In genomic region chr9:13487936-13488335, GRCh38 we compare ENCODE assay signal across 29 cellular contexts.
DNase-seq lines count a peak whose midpoint lies in the region; TF ChIP-seq lines count a peak whose summit lies in the region.
"Had no signal": no experiment of that assay in that cellular context is flagged by ENCODE, and none has a peak within 500 bp of the region (broad histone marks: within the 10 kb centered on the region; RNA-seq: fewer than 3 reads in every experiment).

No MANE protein-coding gene starts in this region.

- no TSS peak for BruUV-seq in mammary epithelial cell (replicated peaks; lab: Mats Ljungman, UMichigan)

- H3K27me3 Mint-ChIP-seq in mesothelial cell of epicardium (ENCODE audit: low read depth): no peaks in the 10 kb centered on the region
- H3K27me3 Mint-ChIP-seq: CD4-positive, alpha-beta memory T cell had no signal

- no peak overlapping the region for H3K27ac ChIP-seq in Karpas-422 (ENCODE audit: low read length)
- H3K27ac ChIP-seq in mammary epithelial cell (ENCODE audit: insufficient read depth, low read depth, low read length): no peak overlapping the region
- H3K27ac ChIP-seq: A549; BLaER1 treated with 17β-estradiol and CSF1 and Interleukin-3, amounts not matched to agents 10 nM and 100 nM; SJSA1 had no signal

- intact Hi-C loops in mammary epithelial cell (cut with micrococcal nuclease): loop anchor here (5.0 kb wide), 1 partner anchor 39 kb away; no protein-coding TSS in a partner anchor

- no peak overlapping the region for H3K4me3 Mint-ChIP-seq in mesothelial cell of epicardium
- H3K4me3 Mint-ChIP-seq: CD4-positive, alpha-beta memory T cell had no signal

- H3K4me1 ChIP-seq in Karpas-422 (ENCODE audit: low read length) (peaks cover 13% of the 10 kb centered on the region), mammary epithelial cell (ENCODE audit: insufficient read depth, low read length) (peaks cover 26% of the 10 kb centered on the region)
- H3K4me1 ChIP-seq: A549; BLaER1 treated with 17β-estradiol and CSF1 and Interleukin-3, amounts not matched to agents 10 nM and 100 nM; SJSA1 had no signal

- no peak overlapping the region for H3K4me3 ChIP-seq in Karpas-422 (ENCODE audit: low read length)
- no peak overlapping the region for H3K4me3 ChIP-seq in mammary epithelial cell (replicated peaks in 1 of 3; ENCODE audit: insufficient read depth in 1 of 3, low read depth in 2 of 3, low read length in 3 of 3)
- H3K4me3 ChIP-seq: A549; BLaER1 treated with 17β-estradiol and CSF1 and Interleukin-3, amounts not matched to agents 10 nM and 100 nM; GM12878; SJSA1 had no signal

- H2AFZ ChIP-seq in Karpas-422 (ENCODE audit: low read length): 0 out of 2 replicates have a peak overlapping the region, but pooled peaks have one; percentile 37
- peak overlapping the region; percentile 46 for H2AFZ ChIP-seq in mammary epithelial cell (ENCODE audit: low read depth, low read length)

- no peaks in the 10 kb centered on the region for H3K36me3 ChIP-seq in Karpas-422 (ENCODE audit: insufficient read depth, low read length)
- no peaks in the 10 kb centered on the region for H3K36me3 ChIP-seq in mammary epithelial cell (ENCODE audit: insufficient read depth, low read length)
- H3K36me3 ChIP-seq: BLaER1 treated with 17β-estradiol and CSF1 and Interleukin-3, amounts not matched to agents 10 nM and 100 nM; SJSA1 had no signal

- H3K4me1 Mint-ChIP-seq in mesothelial cell of epicardium: peaks cover 41% of the 10 kb centered on the region
- H3K4me1 Mint-ChIP-seq: CD4-positive, alpha-beta memory T cell had no signal

- H3K9me2 ChIP-seq in Karpas-422 (replicated peaks; ENCODE audit: insufficient read depth, low read length): no peaks in the 10 kb centered on the region

- H4K20me1 ChIP-seq in Karpas-422 (ENCODE audit: insufficient read depth, low read depth, low read length) (no peaks in the 10 kb centered on the region), mammary epithelial cell (ENCODE audit: insufficient read depth, low read length) (no peaks in the 10 kb centered on the region)
- H4K20me1 ChIP-seq: BLaER1 treated with 17β-estradiol and CSF1 and Interleukin-3, amounts not matched to agents 10 nM and 100 nM had no signal

- H3K36me3 Mint-ChIP-seq in mesothelial cell of epicardium: no peaks in the 10 kb centered on the region
- H3K36me3 Mint-ChIP-seq: CD4-positive, alpha-beta memory T cell had no signal

- CTCF ChIA-PET in mammary epithelial cell (lab: Charles Lee; ENCODE audit: low non-redundant PET): no interaction called here

- 3% methylated on average over 5 of the region's 6 CpGs for WGBS in mammary epithelial cell (ENCODE audit: low coverage, missing lambda C conversion rate)

- in situ Hi-C loops in mammary epithelial cell (cut with MboI; ENCODE audit: low sequenced_read_pairs in 2 of 2): no loop called here

- H3K79me2 ChIP-seq in Karpas-422 (ENCODE audit: low read length): no peaks in the 10 kb centered on the region
- no peaks in the 10 kb centered on the region for H3K79me2 ChIP-seq in mammary epithelial cell (ENCODE audit: insufficient read depth, low read length)

- H3K27me3 ChIP-seq in Karpas-422 (ENCODE audit: low read length): no peaks in the 10 kb centered on the region; the same call in 1 of the 2 replicates
- H3K27me3 ChIP-seq in mammary epithelial cell (ENCODE audit: insufficient read depth, low read length): no peaks in the 10 kb centered on the region
- H3K27me3 ChIP-seq: BLaER1 treated with 17β-estradiol and CSF1 and Interleukin-3, amounts not matched to agents 10 nM and 100 nM; SJSA1 had no signal

- H3K9ac ChIP-seq in Karpas-422 (ENCODE audit: low read length) (no peak overlapping the region), mammary epithelial cell (ENCODE audit: insufficient read depth, low read length) (no peak overlapping the region)
- H3K9ac ChIP-seq: BLaER1 treated with 17β-estradiol and CSF1 and Interleukin-3, amounts not matched to agents 10 nM and 100 nM had no signal

- H3K9me3 ChIP-seq in Karpas-422 (ENCODE audit: low read length) (no peaks in the 10 kb centered on the region), mammary epithelial cell (replicated peaks; ENCODE audit: insufficient read depth, low read length) (no peaks in the 10 kb centered on the region)
- H3K9me3 ChIP-seq: A549; BLaER1 treated with 17β-estradiol and CSF1 and Interleukin-3, amounts not matched to agents 10 nM and 100 nM; SJSA1 had no signal

- no peak overlapping the region for H3K4me2 ChIP-seq in Karpas-422 (ENCODE audit: low read depth, low read length, poor library complexity, severe bottlenecking)
- peak overlapping the region; percentile 56 for H3K4me2 ChIP-seq in mammary epithelial cell (ENCODE audit: insufficient read depth, low read depth, low read length)
- H3K4me2 ChIP-seq: A549; BLaER1 treated with 17β-estradiol and CSF1 and Interleukin-3, amounts not matched to agents 10 nM and 100 nM had no signal

- DNase-seq in Karpas-422: peak; percentile 50
- peak; percentile 42 for DNase-seq in mammary epithelial cell
- DNase-seq in mesothelial cell of epicardium (ENCODE audit: low spot score in 2 of 2, unreplicated experiment in 2 of 2): no peak
- no peak for DNase-seq in glomerular visceral epithelial cell (ENCODE audit: extremely low spot score)
- DNase-seq in activated CD8-positive, alpha-beta memory T cell treated with anti-CD3 and anti-CD28 coated beads, Interleukin-2, amount 50 U/mL, for 4 hours: no peak
- DNase-seq in GM19240 (ENCODE audit: insufficient read length, low spot score): no peak
- no peak for DNase-seq in NCI-H2029 treated with DMSO at 0.1 percent for 48 hours (lab: John Stamatoyannopoulos, UW)
- DNase-seq: AML-193; CD4-positive, alpha-beta memory T cell; COR-L47; DMS53; EL; GDM1; GOT3; HCEC 1CT; KBM-7; NCI-H1048; NCI-H1417; NCI-H1694; NCI-H2081; NCI-H226; NCI-H510A; NCI-H69; Right ventricle myocardium superior; RPMI8226 had no signal

- peak overlapping the region; percentile 26 for H3K27ac Mint-ChIP-seq in mesothelial cell of epicardium
- H3K27ac Mint-ChIP-seq: CD4-positive, alpha-beta memory T cell had no signal

- dilution Hi-C loops in mammary epithelial cell (cut with HindIII; ENCODE audit: low sequenced_read_pairs): no loop called here

- TF ChIP-seq CTCF in mammary epithelial cell (conservative IDR thresholded peaks at IDR 0.05 in 1 of 2, IDR thresholded peaks at IDR 0.05 in 1 of 2; ENCODE audit: extremely low read depth in 1 of 2, insufficient read depth in 1 of 2, low read depth in 1 of 2, low read length in 2 of 2): no peak
- no peak for TF ChIP-seq CTCF in mesothelial cell of epicardium (IDR thresholded peaks at IDR 0.05; ENCODE audit: unreplicated experiment)

- peaks cover 15% of the 10 kb centered on the region for H3K9me3 Mint-ChIP-seq in mesothelial cell of epicardium

Comparison
In these comparisons a context has a peak if more than half of its experiments do, and no peak if none do; other contexts are left out.
1. DNase-seq: peak in Karpas-422 (single experiment) and mammary epithelial cell (single experiment); none in mesothelial cell of epicardium (0 of 2), glomerular visceral epithelial cell (single experiment), activated CD8-positive, alpha-beta memory T cell treated with anti-CD3 and anti-CD28 coated beads, Interleukin-2, amount 50 U/mL, for 4 hours (single experiment), GM19240 (single experiment) and NCI-H2029 treated with DMSO at 0.1 percent for 48 hours (single experiment).